In the genomic region with DNA sequence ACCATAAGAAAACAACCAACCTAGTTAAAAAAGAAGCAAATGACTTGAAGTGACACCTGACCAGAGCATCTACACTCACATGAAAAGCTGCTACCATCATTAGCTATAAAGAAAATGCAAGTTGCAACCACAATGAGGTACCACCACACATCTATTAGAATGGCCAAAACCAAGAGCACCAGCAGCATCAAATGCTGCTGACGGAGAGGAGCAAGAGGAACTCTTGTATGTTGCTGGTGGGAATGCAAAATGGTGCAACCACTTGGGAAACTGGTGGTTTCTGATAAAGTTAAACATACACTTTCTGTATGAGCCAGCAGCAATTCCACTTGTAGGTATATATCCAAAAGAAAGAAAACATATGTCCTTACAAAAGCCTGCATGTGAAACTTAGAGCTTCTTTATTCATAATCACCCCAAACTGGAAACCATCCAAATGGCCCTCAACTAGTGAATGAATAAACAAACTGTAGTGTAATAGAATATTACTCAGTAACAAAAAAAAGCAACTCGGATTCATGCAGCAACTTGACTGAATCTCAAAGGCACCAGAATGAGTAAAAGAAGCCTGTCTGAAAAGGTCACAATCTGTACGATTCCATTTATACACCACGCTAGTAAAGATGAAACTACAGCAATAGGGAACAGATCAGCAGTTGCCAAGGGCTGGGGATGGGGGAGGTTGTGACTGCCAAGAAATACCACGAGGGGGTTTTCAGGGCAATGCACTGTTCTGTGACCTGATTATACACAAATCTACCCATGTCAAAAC, we compare ENCODE assay signal across 12 cellular contexts.
DNase-seq lines count a peak whose midpoint lies in the region; ATAC-seq and TF ChIP-seq lines count a peak whose summit lies in the region.
"Had no signal": no experiment of that assay in that cellular context is flagged by ENCODE, and none has a peak within 500 bp of the region (broad histone marks: within the 10 kb centered on the region; RNA-seq: fewer than 3 reads in every experiment).

No MANE protein-coding gene starts in this region.

- H3K27ac ChIP-seq in heart right ventricle: no peak overlapping the region
- H3K27ac ChIP-seq: BLaER1 treated with 17β-estradiol and CSF1 and Interleukin-3, amounts not matched to agents 10 nM and 100 nM; tibial artery had no signal

- H3K36me3 Mint-ChIP-seq in activated T-helper 1 cell treated with anti-CD3 and anti-CD28 coated beads, Interleukin-12 subunit alpha, Interleukin-12 subunit beta, Interleukin-2, Interleukin-4 antibody, amounts not matched to agents 30 ng/mL and 10 ng/mL and 1 ng/mL, durations not matched to agents 14 hours and 24 hours and 36 hours (ENCODE audit: low read depth): peaks cover 7% of the 10 kb centered on the region

- H3K4me1 Mint-ChIP-seq in activated T-helper 1 cell treated with anti-CD3 and anti-CD28 coated beads, Interleukin-12 subunit alpha, Interleukin-12 subunit beta, Interleukin-2, Interleukin-4 antibody, amounts not matched to agents 30 ng/mL and 10 ng/mL and 1 ng/mL, durations not matched to agents 14 hours and 24 hours and 36 hours (ENCODE audit: low read depth): peaks cover 14% of the 10 kb centered on the region

- no peaks in the 10 kb centered on the region for H3K27me3 ChIP-seq in heart right ventricle
- H3K27me3 ChIP-seq: tibial artery had no signal

- peak overlapping the region; percentile 92 for H3K27ac Mint-ChIP-seq in activated T-helper 1 cell treated with anti-CD3 and anti-CD28 coated beads, Interleukin-12 subunit alpha, Interleukin-12 subunit beta, Interleukin-2, Interleukin-4 antibody, amounts not matched to agents 30 ng/mL and 10 ng/mL and 1 ng/mL, durations not matched to agents 14 hours and 24 hours and 36 hours

- 85% methylated on average over 5 of the region's 5 CpGs for whole genome bisulfite sequencing in heart right ventricle, 2 donors

- peak; percentile 33 for DNase-seq in stimulated activated CD4-positive, alpha-beta T cell treated with anti-CD3 and anti-CD28 coated beads, Interleukin-15, amount 100 ng/mL, for 24 hours
- no peak for DNase-seq in stimulated activated CD4-positive, alpha-beta T cell treated with anti-CD3 and anti-CD28 coated beads, Interleukin-12 subunit alpha, Interleukin-12 subunit beta, amount 100 ng/mL, for 4 hours
- no peak for DNase-seq in activated T-helper 1 cell treated with anti-CD3 and anti-CD28 coated beads, Interleukin-12 subunit alpha, Interleukin-12 subunit beta, Interleukin-2, Interleukin-4 antibody, amounts not matched to agents 30 ng/mL and 10 ng/mL and 1 ng/mL, durations not matched to agents 14 hours and 24 hours and 36 hours (ENCODE audit: low spot score)
- peak; percentile 59 for DNase-seq in stimulated activated naive CD8-positive, alpha-beta T cell treated with anti-CD3 and anti-CD28 coated beads, Interleukin-15, Interleukin-2, amounts not matched to agents 100 U/mL and 50 U/mL, for 24 hours
- no peak for DNase-seq in amniotic stem cell (lab: John Stamatoyannopoulos, UW)
- DNase-seq in heart right ventricle: no peak
- DNase-seq in iPS-NIHi11 (ENCODE audit: low spot score): no peak
- DNase-seq: activated CD4-positive, alpha-beta T cell treated with anti-CD3 and anti-CD28 coated beads, Interleukin-2, amount 50 U/mL, for 4 hours; NCI-H187 treated with DMSO at 0.1 percent for 48 hours had no signal

- no peaks in the 10 kb centered on the region for H3K9me3 Mint-ChIP-seq in activated T-helper 1 cell treated with anti-CD3 and anti-CD28 coated beads, Interleukin-12 subunit alpha, Interleukin-12 subunit beta, Interleukin-2, Interleukin-4 antibody, amounts not matched to agents 30 ng/mL and 10 ng/mL and 1 ng/mL, durations not matched to agents 14 hours and 24 hours and 36 hours

- H3K9me3 ChIP-seq in heart right ventricle: peaks cover 0 to 9% (median 0%) of the 10 kb centered on the region in 11 donors

- ATAC-seq in HG02938 (IDR thresholded peaks at IDR 0.05; ENCODE audit: unreplicated experiment) (peak; percentile 63), heart right ventricle (no peak)
- ATAC-seq in stimulated activated naive CD8-positive, alpha-beta T cell treated with anti-CD3 and anti-CD28 coated beads, Interleukin-15, Interleukin-2, amounts not matched to agents 100 U/mL and 50 U/mL, for 24 hours: peak; percentile 88

- H3K4me3 ChIP-seq in heart right ventricle: no peak overlapping the region
- H3K4me3 ChIP-seq: BLaER1 treated with 17β-estradiol and CSF1 and Interleukin-3, amounts not matched to agents 10 nM and 100 nM; tibial artery had no signal

- H3K36me3 ChIP-seq in heart right ventricle: peaks cover 0 to 49% (median 0%) of the 10 kb centered on the region in 9 donors
- H3K36me3 ChIP-seq: BLaER1 treated with 17β-estradiol and CSF1 and Interleukin-3, amounts not matched to agents 10 nM and 100 nM had no signal

- no peaks in the 10 kb centered on the region for H3K4me1 ChIP-seq in heart right ventricle
- H3K4me1 ChIP-seq: tibial artery had no signal

- no peaks in the 10 kb centered on the region for H3K27me3 Mint-ChIP-seq in activated T-helper 1 cell treated with anti-CD3 and anti-CD28 coated beads, Interleukin-12 subunit alpha, Interleukin-12 subunit beta, Interleukin-2, Interleukin-4 antibody, amounts not matched to agents 30 ng/mL and 10 ng/mL and 1 ng/mL, durations not matched to agents 14 hours and 24 hours and 36 hours (ENCODE audit: insufficient read depth)

- intact Hi-C loops in activated T-helper 1 cell treated with anti-CD3 and anti-CD28 coated beads, Interleukin-12 subunit alpha, Interleukin-12 subunit beta, Interleukin-2, Interleukin-4 antibody, amounts not matched to agents 30 ng/mL and 10 ng/mL and 1 ng/mL, durations not matched to agents 14 hours and 24 hours and 36 hours (cut with micrococcal nuclease): loop anchor here (1.0 to 5.0 kb wide), 2 partner anchors 27 to 638 kb away; no protein-coding TSS in a partner anchor
- intact Hi-C loops in heart right ventricle (cut with DNase I): no loop called here

- TF ChIP-seq CTCF in heart right ventricle (IDR thresholded peaks at IDR 0.05): no peak

- no peak overlapping the region for H3K4me3 Mint-ChIP-seq in activated T-helper 1 cell treated with anti-CD3 and anti-CD28 coated beads, Interleukin-12 subunit alpha, Interleukin-12 subunit beta, Interleukin-2, Interleukin-4 antibody, amounts not matched to agents 30 ng/mL and 10 ng/mL and 1 ng/mL, durations not matched to agents 14 hours and 24 hours and 36 hours

Comparison
In these comparisons a context has a peak if more than half of its experiments do, and no peak if none do; other contexts are left out.
1. DNase-seq: peak in stimulated activated CD4-positive, alpha-beta T cell treated with anti-CD3 and anti-CD28 coated beads, Interleukin-15, amount 100 ng/mL, for 24 hours (single experiment) and stimulated activated naive CD8-positive, alpha-beta T cell treated with anti-CD3 and anti-CD28 coated beads, Interleukin-15, Interleukin-2, amounts not matched to agents 100 U/mL and 50 U/mL, for 24 hours (single experiment); none in stimulated activated CD4-positive, alpha-beta T cell treated with anti-CD3 and anti-CD28 coated beads, Interleukin-12 subunit alpha, Interleukin-12 subunit beta, amount 100 ng/mL, for 4 hours (single experiment), activated T-helper 1 cell treated with anti-CD3 and anti-CD28 coated beads, Interleukin-12 subunit alpha, Interleukin-12 subunit beta, Interleukin-2, Interleukin-4 antibody, amounts not matched to agents 30 ng/mL and 10 ng/mL and 1 ng/mL, durations not matched to agents 14 hours and 24 hours and 36 hours (single experiment), amniotic stem cell (single experiment), heart right ventricle (0 of 2) and iPS-NIHi11 (single experiment).
2. ATAC-seq: peak in HG02938 (single experiment) and stimulated activated naive CD8-positive, alpha-beta T cell treated with anti-CD3 and anti-CD28 coated beads, Interleukin-15, Interleukin-2, amounts not matched to agents 100 U/mL and 50 U/mL, for 24 hours (single experiment); none in heart right ventricle (0 of 8).